16 cellular contexts compared by ENCODE assay signal in the genomic region with DNA sequence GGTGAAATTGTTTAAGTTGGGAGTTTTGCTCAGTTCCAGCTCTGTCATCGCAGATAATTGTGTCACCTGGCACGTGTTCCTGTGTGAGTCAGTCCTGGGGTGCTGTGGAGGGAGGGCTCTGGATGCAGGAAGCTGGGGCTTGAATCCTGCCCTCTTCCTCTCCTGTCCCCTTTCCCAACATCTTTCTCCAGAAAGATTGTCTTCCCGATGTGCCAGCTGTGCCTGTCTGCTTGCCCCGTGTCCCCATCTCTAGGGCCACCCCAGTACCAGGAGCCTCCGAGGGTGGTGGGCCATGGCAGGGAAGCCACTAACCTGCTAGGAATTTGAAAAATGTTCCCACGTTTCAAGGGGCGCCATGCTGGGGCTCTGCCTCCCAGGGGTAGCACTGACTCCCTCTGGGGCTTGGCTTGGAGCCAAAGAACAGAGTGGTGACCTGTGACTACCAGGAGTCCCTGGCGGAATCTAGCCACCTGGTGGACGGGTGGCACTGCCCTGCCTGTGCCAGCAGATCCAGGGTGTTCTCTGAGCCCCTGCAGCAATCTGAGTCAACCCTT.
DNase-seq lines count a peak whose midpoint lies in the region; ATAC-seq and TF ChIP-seq lines count a peak whose summit lies in the region.
"Had no signal": no experiment of that assay in that cellular context is flagged by ENCODE, and none has a peak within 500 bp of the region (broad histone marks: within the 10 kb centered on the region; RNA-seq: fewer than 3 reads in every experiment).

No MANE protein-coding gene starts in this region.

- no peaks in the 10 kb centered on the region for H3K9me3 ChIP-seq in thyroid gland
- H3K9me3 ChIP-seq: neutrophil had no signal

- DNase-seq in NCI-H345 (lab: John Stamatoyannopoulos, UW) (peak; percentile 29), NCI-H345 treated with DMSO at 0.1 percent for 48 hours (lab: John Stamatoyannopoulos, UW; ENCODE audit: unreplicated experiment) (no peak), NCI-H1105 (lab: John Stamatoyannopoulos, UW) (peak; percentile 10), cerebellum (ENCODE audit: low spot score) (peak; percentile 47), thyroid gland (peak; percentile 60 to 77), NCI-H1694 (lab: John Stamatoyannopoulos, UW) (no peak), occipital lobe (lab: John Stamatoyannopoulos, UW) (no peak)
- DNase-seq: activated CD4-positive, CD25-positive, alpha-beta regulatory T cell treated with anti-CD3 and anti-CD28 coated beads, Interleukin-2, amount 50 U/mL, for 72 hours; activated CD8-positive, alpha-beta memory T cell treated with anti-CD3 and anti-CD28 coated beads, Interleukin-2, amount 50 U/mL, for 48 hours; activated naive CD4-positive, alpha-beta T cell treated with anti-CD3 and anti-CD28 coated beads, Interleukin-2, amount 50 U/mL, for 16 hours; effector memory CD4-positive, alpha-beta T cell; HCEC 1CT; immature natural killer cell; stimulated activated naive CD4-positive, alpha-beta T cell had no signal

- peak in 2 of 6 experiments; percentile 27 to 28 for TF ChIP-seq CTCF in thyroid gland (IDR thresholded peaks at IDR 0.05)

- H3K27me3 ChIP-seq in thyroid gland, result no peaks in the 10 kb centered on the region

- H3K36me3 ChIP-seq in thyroid gland, result no peaks in the 10 kb centered on the region
- H3K36me3 ChIP-seq: neutrophil had no signal

- no peak overlapping the region for H3K27ac ChIP-seq in thyroid gland
- H3K27ac ChIP-seq: neutrophil had no signal

- WGBS in thyroid gland, 2 donors, result 29 to 46% methylated on average over 5 to 9 of the region's 9 CpGs

- TF ChIP-seq POLR2A in thyroid gland (IDR thresholded peaks at IDR 0.05), result no peak

- ATAC-seq in GM21367 (IDR thresholded peaks at IDR 0.05; ENCODE audit: unreplicated experiment), result no peak

- H3K4me3 ChIP-seq in thyroid gland (replicated peaks in 1 of 3), result no peak overlapping the region

- no peaks in the 10 kb centered on the region for H3K4me1 ChIP-seq in thyroid gland

- intact Hi-C loops in thyroid gland (cut with DNase I), result no loop called here

Comparison
In these comparisons a context has a peak if more than half of its experiments do, and no peak if none do; other contexts are left out.
1. DNase-seq: peak in NCI-H345 (single experiment), NCI-H1105 (single experiment), cerebellum (single experiment) and thyroid gland (2 of 2); none in NCI-H345 treated with DMSO at 0.1 percent for 48 hours (single experiment), NCI-H1694 (single experiment) and occipital lobe (single experiment).